Comparison of ENCODE assay signal across 20 cellular contexts in the genomic region with DNA sequence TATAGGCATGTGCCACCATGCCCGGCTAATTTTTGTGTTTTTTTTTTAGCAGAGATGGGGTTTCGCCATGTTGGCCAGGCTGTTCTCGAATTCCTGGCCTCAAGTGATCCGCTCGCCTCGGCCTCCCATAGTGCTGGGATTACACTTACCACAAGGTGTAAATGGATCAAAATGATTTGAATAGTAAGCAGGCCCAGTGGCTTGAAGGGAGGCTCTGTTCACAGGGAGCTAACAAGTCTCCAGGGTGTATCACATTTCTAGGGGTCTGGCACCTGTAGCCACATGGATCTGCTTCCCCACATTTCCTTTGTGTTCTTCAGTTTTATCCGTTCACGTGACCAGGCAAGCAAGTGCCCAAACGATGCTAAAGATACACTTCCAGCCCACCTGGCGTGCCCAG. TPM values are rescaled to one million over a fixed set of nuclear protein-coding genes. Genes with fewer than 3 reads are reported as not detected.
DNase-seq lines count a peak whose midpoint lies in the region; ATAC-seq and TF ChIP-seq lines count a peak whose summit lies in the region.
"Had no signal": no experiment of that assay in that cellular context is flagged by ENCODE, and none has a peak within 500 bp of the region (broad histone marks: within the 10 kb centered on the region; RNA-seq: fewer than 3 reads in every experiment).

No MANE protein-coding gene starts in this region.

- no peak for TF ChIP-seq CTCF in HEK293 (tag by site-specific recombination; IDR thresholded peaks at IDR 0.05)
- TF ChIP-seq CTCF in nephron progenitor cell (IDR thresholded peaks at IDR 0.05): no peak
- no peak for TF ChIP-seq CTCF in Peyer's patch (IDR thresholded peaks at IDR 0.05)

- DNase-seq in NCI-H2107 (lab: John Stamatoyannopoulos, UW) (peak; percentile 48), NCI-H526 (lab: John Stamatoyannopoulos, UW) (peak; percentile 79 to 85), nephron progenitor cell (no peak), NCI-H1048 (lab: John Stamatoyannopoulos, UW) (no peak), Peyer's patch (no peak)
- DNase-seq: BE2C, DMS79, MG63, NCI-H1436 treated with DMSO at 0.1 percent for 48 hours, NCI-H1930, NCI-H510A, RPMI8226, SHP77, SW 1271 had no signal

- H3K4me3 ChIP-seq in HEK293 (ENCODE audit: low read depth, low read length) (no peak overlapping the region), Peyer's patch (no peak overlapping the region)
- H3K4me3 ChIP-seq: K562, MG63, SK-N-MC had no signal

- peaks cover 2 to 4% of the 10 kb centered on the region in 2 experiments; a peak in 2 of 3 replicates for H3K36me3 ChIP-seq in HEK293 (ENCODE audit: control insufficient read depth in 2 of 2, insufficient read depth in 1 of 2, low read length in 2 of 2)
- H3K36me3 ChIP-seq in Peyer's patch: peaks cover 0 to 28% (median 0%) of the 10 kb centered on the region in 3 donors
- H3K36me3 ChIP-seq: BE2C, MG63 had no signal

- H3K27me3 ChIP-seq in Peyer's patch: no peaks in the 10 kb centered on the region
- H3K27me3 ChIP-seq: BE2C, MG63 had no signal

- no peak overlapping the region for H3K27ac Mint-ChIP-seq in nephron progenitor cell

- CTCF ChIA-PET in HEK293 (lab: Yijun Ruan, JAX): interaction anchor here (0.5 kb wide), 1 partner anchor 165 kb away, joined by 3 read pairs; no protein-coding TSS in a partner anchor

- no peak overlapping the region for H3K27ac ChIP-seq in HEK293 (ENCODE audit: extremely low read depth, low read depth, low read length)
- no peak overlapping the region for H3K27ac ChIP-seq in Peyer's patch
- H3K27ac ChIP-seq: SK-N-MC had no signal

- POLR2A ChIA-PET in HEK293 (lab: Yijun Ruan, JAX): interaction anchor here (0.7 to 0.9 kb wide), 3 partner anchors 8 to 437 kb away, joined by 3 to 6 read pairs (median 4); no protein-coding TSS in a partner anchor

- peaks cover 13% of the 10 kb centered on the region for H3K27me3 Mint-ChIP-seq in nephron progenitor cell (ENCODE audit: low read depth, poor library complexity)

- peaks cover 17% of the 10 kb centered on the region for H3K36me3 Mint-ChIP-seq in nephron progenitor cell (ENCODE audit: low read depth)

- H3K9me3 Mint-ChIP-seq in nephron progenitor cell: no peaks in the 10 kb centered on the region

- H3K4me1 Mint-ChIP-seq in nephron progenitor cell: peaks cover 47% of the 10 kb centered on the region

- H3K4me1 ChIP-seq in HEK293 (ENCODE audit: control insufficient read depth, insufficient read depth, low read length) (peaks cover 9% of the 10 kb centered on the region), Peyer's patch (peaks cover 0 to 6% (median 0%) of the 10 kb centered on the region in 4 donors)
- H3K4me1 ChIP-seq: BE2C had no signal

- peak overlapping the region; percentile 90 for H3K4me3 Mint-ChIP-seq in nephron progenitor cell

- no peaks in the 10 kb centered on the region for H3K9me3 ChIP-seq in HEK293 (ENCODE audit: control insufficient read depth, insufficient read depth, low read depth, low read length)
- no peaks in the 10 kb centered on the region for H3K9me3 ChIP-seq in Peyer's patch
- H3K9me3 ChIP-seq: BE2C, MG63 had no signal

- ATAC-seq in GM18907 (IDR thresholded peaks at IDR 0.05; ENCODE audit: unreplicated experiment): no peak
- ATAC-seq: K562 had no signal

- no peak for TF ChIP-seq POLR2A in Peyer's patch (IDR thresholded peaks at IDR 0.05)

TF ChIP-seq in HEK293, 187 proteins besides CTCF, POLR2A, EP300 and RAD21:
- TF ChIP-seq ZNF354C (tag by site-specific recombination; IDR thresholded peaks at IDR 0.05; ENCODE audit: borderline replicate concordance, low read depth) (no peak), ZSCAN16 (tag by site-specific recombination; IDR thresholded peaks at IDR 0.05) (peak; percentile 82)

RNA-seq across cellular contexts. Expression of a gene that starts 13.5 kb away (rescaled TPM):
- total RNA-seq in Peyer's patch: 1 to 10 TPM in 1 of 4 donors, not detected in 3; 3.8 TPM
- total RNA-seq: A673, LHCN-M2 had no signal

RNA-seq across cellular contexts. Expression of a gene that starts 23.6 kb away (rescaled TPM):
- 10 to 100 TPM; 28.9 to 46.6 (median 34.8) TPM for total RNA-seq in Peyer's patch

RNA-seq across cellular contexts. Expression of a gene that starts 39.2 kb away (rescaled TPM):
- total RNA-seq in Peyer's patch: not detected
- total RNA-seq: A673, K562, LHCN-M2 had no signal

Comparison
In these comparisons a context has a peak if more than half of its experiments do, and no peak if none do; other contexts are left out.
1. DNase-seq: peak in NCI-H2107 (single experiment) and NCI-H526 (2 of 2); none in nephron progenitor cell (single experiment), NCI-H1048 (single experiment) and Peyer's patch (0 of 3).